In the genomic region with DNA sequence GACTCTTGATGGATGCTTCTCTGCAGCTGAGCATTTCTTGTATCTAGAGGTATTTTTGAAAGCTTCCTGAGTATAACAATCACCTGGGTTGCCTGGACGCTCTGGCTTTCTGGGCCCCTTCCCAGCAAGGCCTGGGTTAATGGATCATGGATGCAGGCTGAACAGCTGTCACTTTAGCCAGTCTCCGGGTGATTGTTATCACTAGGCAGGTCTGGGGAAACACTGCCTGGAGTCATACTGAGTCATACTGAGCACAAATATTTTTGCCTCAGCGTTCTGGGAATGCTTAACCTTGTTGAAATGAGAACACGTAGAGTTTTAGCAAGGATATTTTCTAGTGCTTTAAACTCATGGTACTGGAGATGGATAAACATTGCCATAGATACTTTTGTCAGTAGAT, we compare ENCODE assay signal across 11 cellular contexts.
DNase-seq lines count a peak whose midpoint lies in the region; TF ChIP-seq lines count a peak whose summit lies in the region.
"Had no signal": no experiment of that assay in that cellular context is flagged by ENCODE, and none has a peak within 500 bp of the region (broad histone marks: within the 10 kb centered on the region; RNA-seq: fewer than 3 reads in every experiment).

No MANE protein-coding gene starts in this region.

- peak; percentile 31 for DNase-seq in 8988T
- DNase-seq in HFFc6 = peak; percentile 66
- DNase-seq in astrocyte of the spinal cord (ENCODE audit: low read depth, low spot score) = peak; percentile 69
- DNase-seq in kidney epithelial cell (ENCODE audit: low read depth) = peak; percentile 73
- DNase-seq in activated naive CD8-positive, alpha-beta T cell treated with anti-CD3 and anti-CD28 coated beads for 36 hours = no peak
- no peak for DNase-seq in activated T-cell treated with anti-CD3 and anti-CD28 coated beads, Interleukin-2, amount 50 U/mL, for 24 hours
- no peak for DNase-seq in dorsolateral prefrontal cortex
- no peak for DNase-seq in SIG-M5 treated with dmso at 0.1 percent for 504 hours (lab: John Stamatoyannopoulos, UW; ENCODE audit: unreplicated experiment)
- DNase-seq: OCI-M1 had no signal

- no peaks in the 10 kb centered on the region for H3K9me3 Mint-ChIP-seq in HFFc6
- no peaks in the 10 kb centered on the region for H3K9me3 Mint-ChIP-seq in activated naive CD8-positive, alpha-beta T cell treated with anti-CD3 and anti-CD28 coated beads for 36 hours
- H3K9me3 Mint-ChIP-seq in activated T-cell treated with anti-CD3 and anti-CD28 coated beads, Interleukin-2, amount 50 U/mL, for 24 hours = no peaks in the 10 kb centered on the region
- H3K9me3 Mint-ChIP-seq: stimulated activated naive CD8-positive, alpha-beta T cell treated with anti-CD3 and anti-CD28 coated beads, Interleukin-15, Interleukin-2, amounts not matched to agents 100 ng/mL and 50 ng/mL, for 24 hours had no signal

- no peak for TF ChIP-seq CTCF in HFFc6 (IDR thresholded peaks at IDR 0.05)
- TF ChIP-seq CTCF in astrocyte of the spinal cord (IDR thresholded peaks at IDR 0.05; ENCODE audit: low read depth, low read length) = no peak
- TF ChIP-seq CTCF in kidney epithelial cell (IDR thresholded peaks at IDR 0.05; ENCODE audit: insufficient read depth, low read length, poor library complexity, severe bottlenecking) = no peak
- TF ChIP-seq CTCF in dorsolateral prefrontal cortex (IDR thresholded peaks at IDR 0.05 in 54 of 56, conservative IDR thresholded peaks at IDR 0.05 in 2 of 56; ENCODE audit: low read depth in 1 of 56, partially characterized antibody in 56 of 56) = no peak

- peaks cover 27% of the 10 kb centered on the region for H3K4me1 Mint-ChIP-seq in HFFc6 (ENCODE audit: low read depth)
- H3K4me1 Mint-ChIP-seq in activated naive CD8-positive, alpha-beta T cell treated with anti-CD3 and anti-CD28 coated beads for 36 hours = peaks cover 14% of the 10 kb centered on the region
- peaks cover 21% of the 10 kb centered on the region for H3K4me1 Mint-ChIP-seq in activated T-cell treated with anti-CD3 and anti-CD28 coated beads, Interleukin-2, amount 50 U/mL, for 24 hours (ENCODE audit: low read depth)

- intact Hi-C loops in dorsolateral prefrontal cortex (cut with DNase I) = loop anchor here in 1 of 2 donors (5.0 to 10.0 kb wide), 2 partner anchors 58 to 610 kb away; no protein-coding TSS in a partner anchor

- no peaks in the 10 kb centered on the region for H3K36me3 Mint-ChIP-seq in HFFc6 (ENCODE audit: low read depth)
- H3K36me3 Mint-ChIP-seq in activated naive CD8-positive, alpha-beta T cell treated with anti-CD3 and anti-CD28 coated beads for 36 hours = peaks cover 2% of the 10 kb centered on the region
- H3K36me3 Mint-ChIP-seq in activated T-cell treated with anti-CD3 and anti-CD28 coated beads, Interleukin-2, amount 50 U/mL, for 24 hours (ENCODE audit: low read depth) = no peaks in the 10 kb centered on the region

- no peaks in the 10 kb centered on the region for H3K27me3 ChIP-seq in kidney epithelial cell (ENCODE audit: control insufficient read depth, insufficient read depth, low read length)
- peaks cover 0 to 77% (median 21%) of the 10 kb centered on the region in 45 donors for H3K27me3 ChIP-seq in dorsolateral prefrontal cortex

- H3K36me3 ChIP-seq in kidney epithelial cell (ENCODE audit: control insufficient read depth, insufficient read depth, low read length) = no peaks in the 10 kb centered on the region

- peak overlapping the region; percentile 90 for H3K27ac Mint-ChIP-seq in HFFc6
- H3K27ac Mint-ChIP-seq in activated naive CD8-positive, alpha-beta T cell treated with anti-CD3 and anti-CD28 coated beads for 36 hours = no peak overlapping the region
- no peak overlapping the region for H3K27ac Mint-ChIP-seq in activated T-cell treated with anti-CD3 and anti-CD28 coated beads, Interleukin-2, amount 50 U/mL, for 24 hours

- H3K27me3 Mint-ChIP-seq in HFFc6 (ENCODE audit: insufficient read depth) = peaks cover 2% of the 10 kb centered on the region
- H3K27me3 Mint-ChIP-seq in activated naive CD8-positive, alpha-beta T cell treated with anti-CD3 and anti-CD28 coated beads for 36 hours = no peaks in the 10 kb centered on the region
- H3K27me3 Mint-ChIP-seq in activated T-cell treated with anti-CD3 and anti-CD28 coated beads, Interleukin-2, amount 50 U/mL, for 24 hours = peaks cover 41% of the 10 kb centered on the region
- H3K27me3 Mint-ChIP-seq: stimulated activated naive CD8-positive, alpha-beta T cell treated with anti-CD3 and anti-CD28 coated beads, Interleukin-15, Interleukin-2, amounts not matched to agents 100 ng/mL and 50 ng/mL, for 24 hours had no signal

- peak overlapping the region in 4 of 59 donors; percentile 27 to 51 (median 29) for H3K27ac ChIP-seq in dorsolateral prefrontal cortex
- H3K27ac ChIP-seq: parathyroid adenoma had no signal

- in situ Hi-C loops in astrocyte of the spinal cord (cut with HindIII; ENCODE audit: low sequenced_read_pairs) = no loop called here

- peak overlapping the region; percentile 77 for H3K4me3 Mint-ChIP-seq in HFFc6
- H3K4me3 Mint-ChIP-seq in activated naive CD8-positive, alpha-beta T cell treated with anti-CD3 and anti-CD28 coated beads for 36 hours = no peak overlapping the region
- H3K4me3 Mint-ChIP-seq in activated T-cell treated with anti-CD3 and anti-CD28 coated beads, Interleukin-2, amount 50 U/mL, for 24 hours = no peak overlapping the region
- H3K4me3 Mint-ChIP-seq: stimulated activated naive CD8-positive, alpha-beta T cell treated with anti-CD3 and anti-CD28 coated beads, Interleukin-15, Interleukin-2, amounts not matched to agents 100 ng/mL and 50 ng/mL, for 24 hours had no signal

- no peak overlapping the region for H3K4me3 ChIP-seq in astrocyte of the spinal cord (ENCODE audit: low read depth, low read length)
- H3K4me3 ChIP-seq in kidney epithelial cell (ENCODE audit: low read depth, low read length) = no peak overlapping the region
- H3K4me3 ChIP-seq in dorsolateral prefrontal cortex = no peak overlapping the region

Comparison
In these comparisons a context has a peak if more than half of its experiments do, and no peak if none do; other contexts are left out.
1. DNase-seq: peak in 8988T (single experiment), HFFc6 (single experiment), astrocyte of the spinal cord (single experiment) and kidney epithelial cell (single experiment); none in activated naive CD8-positive, alpha-beta T cell treated with anti-CD3 and anti-CD28 coated beads for 36 hours (single experiment), activated T-cell treated with anti-CD3 and anti-CD28 coated beads, Interleukin-2, amount 50 U/mL, for 24 hours (single experiment), dorsolateral prefrontal cortex (0 of 10) and SIG-M5 treated with dmso at 0.1 percent for 504 hours (single experiment).